In the genomic region with DNA sequence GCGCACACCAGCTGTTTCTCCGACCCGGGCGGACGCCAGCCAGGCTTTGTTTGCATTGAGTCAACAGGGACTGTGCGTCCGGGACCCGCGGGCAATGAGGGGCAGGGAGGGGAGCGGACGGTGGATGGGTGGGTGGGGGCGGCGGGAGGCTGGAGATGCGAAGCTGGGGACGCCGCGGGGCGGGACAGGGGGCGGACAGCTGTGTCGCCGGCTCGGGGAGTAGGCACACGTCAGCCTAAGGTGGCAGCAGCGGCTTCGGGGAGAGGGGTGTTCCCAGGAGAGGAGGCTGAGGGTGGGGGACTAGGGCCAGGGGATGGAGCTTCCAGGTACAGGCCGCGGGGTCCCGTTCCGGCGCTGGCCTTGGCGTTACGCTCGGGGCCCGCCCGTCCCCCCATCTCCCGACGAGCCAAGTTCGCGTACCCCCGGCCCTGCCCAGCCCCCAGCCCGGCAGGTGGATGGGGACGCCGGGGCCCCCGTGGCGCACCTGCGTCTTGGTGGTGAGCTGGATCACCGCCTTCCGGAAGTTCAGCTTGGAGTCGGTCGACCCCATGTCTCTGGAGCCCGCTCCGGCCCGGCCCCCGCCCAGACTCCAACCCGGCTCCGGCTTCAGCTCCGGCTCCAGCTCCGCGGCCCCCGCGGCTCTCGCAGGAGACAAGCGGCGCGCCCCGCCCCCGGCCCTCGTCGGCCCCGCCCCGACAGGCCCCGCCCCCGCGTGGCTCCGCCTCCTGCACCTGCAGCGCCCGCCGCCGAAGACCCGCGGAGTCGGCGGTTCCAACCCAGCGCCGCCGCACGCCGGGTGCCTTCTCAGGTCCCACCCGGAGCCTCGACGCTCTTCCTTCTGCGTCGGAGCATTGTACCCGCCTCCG, we compare ENCODE assay signal across 8 cellular contexts. TPM values are rescaled to one million over a fixed set of nuclear protein-coding genes. Genes with fewer than 3 reads are reported as not detected.
DNase-seq lines count a peak whose midpoint lies in the region; ATAC-seq and TF ChIP-seq lines count a peak whose summit lies in the region.

TSS of gene HID1 (minus strand) at position 653 of the 866 bp plus-strand sequence. CDS start at position 550, 103 bp downstream.

- peaks cover 0 to 24% (median 5%) of the 10 kb centered on the region in 11 experiments; a peak in 9 of 22 replicates for H4K20me1 ChIP-seq in BLaER1 treated with 17β-estradiol and CSF1 and Interleukin-3, amounts not matched to agents 10 nM and 100 nM

- H3K27ac ChIP-seq in BLaER1 treated with 17β-estradiol and CSF1 and Interleukin-3, amounts not matched to agents 10 nM and 100 nM = no peak within 1 kb of the TSS
- H3K27ac ChIP-seq in iPS DF 6.9 (ENCODE audit: low read length) (no peak within 1 kb of the TSS), aorta (ENCODE audit: low read depth in 1 of 2, low read length in 2 of 2) (no peak within 1 kb of the TSS)

- no peak for TF ChIP-seq CTCF in astrocyte of the cerebellum (IDR thresholded peaks at IDR 0.05; ENCODE audit: low read depth, low read length, missing control alignments)

- WGBS in iPS DF 6.9 (ENCODE audit: insufficient coverage, insufficient read length) = no CpG with 5 or more reads among the region's 95 CpGs
- WGBS in aorta, 2 donors = 0 to 1% methylated on average over 53 to 95 of the region's 95 CpGs

- intact Hi-C loops in sciatic nerve (cut with DNase I) (no loop called here), aorta (cut with DNase I) (no loop called here)

- in situ Hi-C loops in astrocyte of the cerebellum (cut with HindIII; ENCODE audit: low sequenced_read_pairs) = no loop called here

- H3K4me3 ChIP-seq in BLaER1 treated with 17β-estradiol and CSF1 and Interleukin-3, amounts not matched to agents 10 nM and 100 nM = peak within 1 kb of the TSS; percentile 56 to 74 (median 61)
- H3K4me3 ChIP-seq in astrocyte of the cerebellum (ENCODE audit: low read depth, low read length) (peak within 1 kb of the TSS; percentile 39), iPS DF 6.9 (ENCODE audit: low read length) (peak within 1 kb of the TSS; percentile 61; the same call in 1 of the 2 replicates), aorta (ENCODE audit: low read length in 2 of 2) (peak within 1 kb of the TSS; percentile 37 to 65)

- peaks cover 3 to 18% (median 15%) of the 10 kb centered on the region in 10 experiments; a peak in 18 of 20 replicates for H3K4me1 ChIP-seq in BLaER1 treated with 17β-estradiol and CSF1 and Interleukin-3, amounts not matched to agents 10 nM and 100 nM
- H3K4me1 ChIP-seq in iPS DF 6.9 (ENCODE audit: control insufficient read depth, insufficient read depth, low read length) (peaks cover 7% of the 10 kb centered on the region; the same call in 1 of the 2 replicates), aorta (ENCODE audit: control insufficient read depth in 1 of 2, insufficient read depth in 2 of 2, low read length in 2 of 2) (no peaks in the 10 kb centered on the region)

- peak within 1 kb of the TSS; percentile 22 to 75 (median 62); a peak in 18 of 22 replicates for H3K9ac ChIP-seq in BLaER1 treated with 17β-estradiol and CSF1 and Interleukin-3, amounts not matched to agents 10 nM and 100 nM

- peaks cover 32 to 47% (median 40%) of the 10 kb centered on the region in 11 experiments for H3K27me3 ChIP-seq in BLaER1 treated with 17β-estradiol and CSF1 and Interleukin-3, amounts not matched to agents 10 nM and 100 nM
- H3K27me3 ChIP-seq in iPS DF 6.9 (ENCODE audit: control insufficient read depth, insufficient read depth, low read length) (peaks cover 17% of the 10 kb centered on the region), aorta (ENCODE audit: control insufficient read depth in 1 of 2, insufficient read depth in 2 of 2, low read length in 1 of 2) (no peaks in the 10 kb centered on the region)

- peak; percentile 82 for DNase-seq in HuH-7.5 (ENCODE audit: low spot score)
- peak; percentile 57 to 82 (median 68) for DNase-seq in T-helper 2 cell
- no peak for DNase-seq in astrocyte of the cerebellum (ENCODE audit: low read depth)
- no peak for DNase-seq in iPS DF 6.9 (ENCODE audit: low read depth, low spot score)
- DNase-seq in sciatic nerve (ENCODE audit: low spot score) = no peak
- DNase-seq in aorta = peak; percentile 65 to 86

- H3K9me3 ChIP-seq in BLaER1 treated with 17β-estradiol and CSF1 and Interleukin-3, amounts not matched to agents 10 nM and 100 nM (replicated peaks in 1 of 11) = no peaks in the 10 kb centered on the region
- H3K9me3 ChIP-seq in iPS DF 6.9 (ENCODE audit: control insufficient read depth, insufficient read depth, low read length) (no peaks in the 10 kb centered on the region), aorta (ENCODE audit: control insufficient read depth, low read length) (no peaks in the 10 kb centered on the region)

- H3K36me3 ChIP-seq in BLaER1 treated with 17β-estradiol and CSF1 and Interleukin-3, amounts not matched to agents 10 nM and 100 nM = no peaks in the 10 kb centered on the region
- H3K36me3 ChIP-seq in iPS DF 6.9 (ENCODE audit: control insufficient read depth, insufficient read depth, low read length) = no peaks in the 10 kb centered on the region
- no peaks in the 10 kb centered on the region for H3K36me3 ChIP-seq in aorta (ENCODE audit: control insufficient read depth in 1 of 2, insufficient read depth in 2 of 2, low read length in 1 of 2)

- H3K4me2 ChIP-seq in BLaER1 treated with 17β-estradiol and CSF1 and Interleukin-3, amounts not matched to agents 10 nM and 100 nM = peak within 1 kb of the TSS; percentile 93 to 100 (median 98)

- peak; percentile 31 for ATAC-seq in sciatic nerve
- peak; percentile 47 for ATAC-seq in aorta (ENCODE audit: low FRiP score)
- ATAC-seq in HG02678 (IDR thresholded peaks at IDR 0.05; ENCODE audit: unreplicated experiment) = no peak

RNA-seq across cellular contexts. Expression of gene HID1, which starts in this region (rescaled TPM):
- 16.1 TPM for total RNA-seq in sciatic nerve
- 10 to 100 TPM; 10.7 to 32.6 TPM for total RNA-seq in aorta
- polyA plus RNA-seq in aorta = 1 to 10 TPM; 6.1 to 7.8 TPM

Comparison
In these comparisons a context has a peak if more than half of its experiments do, and no peak if none do; other contexts are left out.
1. DNase-seq: peak in HuH-7.5 (single experiment), T-helper 2 cell (5 of 5) and aorta (2 of 2); none in astrocyte of the cerebellum (single experiment), iPS DF 6.9 (single experiment) and sciatic nerve (single experiment).
2. Peak in every context shown above with its lines, with median percentiles within 50 percentile points of each other: H3K4me3 ChIP-seq.